Comparison of ENCODE assay signal across 13 cellular contexts in genomic region chr10:29243750-29244149, GRCh38. TPM values are rescaled to one million over a fixed set of nuclear protein-coding genes. Genes with fewer than 3 reads are reported as not detected.
DNase-seq lines count a peak whose midpoint lies in the region; ATAC-seq and TF ChIP-seq lines count a peak whose summit lies in the region.
"Had no signal": no experiment of that assay in that cellular context is flagged by ENCODE, and none has a peak within 500 bp of the region (broad histone marks: within the 10 kb centered on the region; RNA-seq: fewer than 3 reads in every experiment).

No MANE protein-coding gene starts in this region.

- TF ChIP-seq CTCF in OCI-LY1 (IDR thresholded peaks at IDR 0.05; ENCODE audit: low read length) (peak; percentile 37; the same call in 1 of the 2 replicates), prostate gland (IDR thresholded peaks at IDR 0.05) (no peak)

- POLR2A ChIA-PET in activated CD4-positive, alpha-beta T cell treated with anti-CD3 and anti-CD28 coated beads for 36 hours (lab: Charles Lee) = no interaction called here

- peaks cover 13% of the 10 kb centered on the region for H3K27me3 Mint-ChIP-seq in activated CD4-positive, alpha-beta T cell treated with anti-CD3 and anti-CD28 coated beads for 36 hours

- intact Hi-C loops in activated CD4-positive, alpha-beta T cell treated with anti-CD3 and anti-CD28 coated beads for 36 hours (cut with DNase I, micrococcal nuclease) = no loop called here
- intact Hi-C loops in prostate gland (cut with DNase I) = no loop called here

- no peak overlapping the region for H3K27ac ChIP-seq in OCI-LY1 (ENCODE audit: low read depth, low read length, poor library complexity, severe bottlenecking)
- H3K27ac ChIP-seq in prostate gland = no peak overlapping the region

- no peaks in the 10 kb centered on the region for H3K4me1 Mint-ChIP-seq in activated CD4-positive, alpha-beta T cell treated with anti-CD3 and anti-CD28 coated beads for 36 hours

- no peak overlapping the region for H3K27ac Mint-ChIP-seq in activated CD4-positive, alpha-beta T cell treated with anti-CD3 and anti-CD28 coated beads for 36 hours

- H3K4me3 ChIP-seq in OCI-LY1 (ENCODE audit: low read depth, low read length, poor library complexity, severe bottlenecking) (no peak overlapping the region), prostate gland (no peak overlapping the region)

- no peaks in the 10 kb centered on the region for H3K36me3 Mint-ChIP-seq in activated CD4-positive, alpha-beta T cell treated with anti-CD3 and anti-CD28 coated beads for 36 hours (ENCODE audit: low read depth)

- DNase-seq in DMS53 (lab: John Stamatoyannopoulos, UW) (peak; percentile 43), DMS53 treated with DMSO at 0.1 percent for 48 hours (lab: John Stamatoyannopoulos, UW; ENCODE audit: unreplicated experiment) (no peak), erythroblast (lab: John Stamatoyannopoulos, UW) (peak; percentile 13 to 44), renal cortical epithelial cell (ENCODE audit: low read depth) (peak; percentile 3), NCI-H2196 treated with DMSO at 0.1 percent for 48 hours (lab: John Stamatoyannopoulos, UW; ENCODE audit: unreplicated experiment) (no peak), prostate gland (ENCODE audit: low spot score) (no peak)
- no peak for DNase-seq in activated CD4-positive, alpha-beta T cell treated with anti-CD3 and anti-CD28 coated beads for 36 hours
- DNase-seq: activated CD4-positive, CD25-positive, alpha-beta regulatory T cell treated with anti-CD3 and anti-CD28 coated beads, Interleukin-2, amount 50 U/mL, for 72 hours; HCEC 1CT; occipital lobe had no signal

- 96% methylated on average over 1 of the region's 1 CpG for WGBS in prostate gland

- TF ChIP-seq POLR2A in erythroblast (IDR thresholded peaks at IDR 0.05; ENCODE audit: low read length) = no peak
- TF ChIP-seq POLR2A in prostate gland (IDR thresholded peaks at IDR 0.05) = no peak

- no peaks in the 10 kb centered on the region for H3K9me2 ChIP-seq in OCI-LY1 (ENCODE audit: low read depth, low read length)

- no peak overlapping the region for H3K9ac ChIP-seq in OCI-LY1 (ENCODE audit: low read length)

- no peak overlapping the region for H2AFZ ChIP-seq in OCI-LY1 (ENCODE audit: low read length)

- no peaks in the 10 kb centered on the region for H3K27me3 ChIP-seq in OCI-LY1 (ENCODE audit: insufficient read depth, low read length)
- no peaks in the 10 kb centered on the region for H3K27me3 ChIP-seq in prostate gland (replicated peaks; ENCODE audit: insufficient read depth)

- no peaks in the 10 kb centered on the region for H3K9me3 ChIP-seq in OCI-LY1 (ENCODE audit: low read length)
- no peaks in the 10 kb centered on the region for H3K9me3 ChIP-seq in prostate gland

- H3K4me3 Mint-ChIP-seq in activated CD4-positive, alpha-beta T cell treated with anti-CD3 and anti-CD28 coated beads for 36 hours = no peak overlapping the region

- H3K36me3 ChIP-seq in OCI-LY1 (ENCODE audit: insufficient read depth, low read length) = no peaks in the 10 kb centered on the region
- H3K36me3 ChIP-seq in prostate gland = no peaks in the 10 kb centered on the region

- no peaks in the 10 kb centered on the region for H4K20me1 ChIP-seq in OCI-LY1 (ENCODE audit: insufficient read depth, low read length)

- H3F3A ChIP-seq in OCI-LY1 (ENCODE audit: insufficient read depth, low read length) = no peaks in the 10 kb centered on the region

- no peaks in the 10 kb centered on the region for H3K79me2 ChIP-seq in OCI-LY1 (ENCODE audit: insufficient read depth, low read length)

- H3K4me2 ChIP-seq in OCI-LY1 (ENCODE audit: low read length) = no peak overlapping the region

- ATAC-seq in activated CD4-positive, alpha-beta T cell treated with anti-CD3 and anti-CD28 coated beads for 36 hours = no peak

- CTCF ChIA-PET in activated CD4-positive, alpha-beta T cell treated with anti-CD3 and anti-CD28 coated beads for 36 hours (lab: Charles Lee) = interaction anchor here (0.6 to 1.0 kb wide), 2 partner anchors 16 to 84 kb away, joined by 3 to 4 read pairs; no protein-coding TSS in a partner anchor

- H3K9me3 Mint-ChIP-seq in activated CD4-positive, alpha-beta T cell treated with anti-CD3 and anti-CD28 coated beads for 36 hours (ENCODE audit: low read depth) = no peaks in the 10 kb centered on the region

- no peaks in the 10 kb centered on the region for H3K4me1 ChIP-seq in OCI-LY1 (ENCODE audit: insufficient read depth, low read length, severe bottlenecking)
- no peaks in the 10 kb centered on the region for H3K4me1 ChIP-seq in prostate gland (replicated peaks)

RNA-seq across cellular contexts. Expression of gene LYZL1, which starts 45.1 kb away (rescaled TPM):
- not detected in 2 replicates for total RNA-seq in renal cortical epithelial cell
- not detected for total RNA-seq in activated CD4-positive, alpha-beta T cell treated with anti-CD3 and anti-CD28 coated beads for 36 hours
- 1 to 10 TPM in 1 of 2 donors, not detected in 1; 9.5 TPM for total RNA-seq in prostate gland
- total RNA-seq: HT1080, NCI-H460, occipital lobe had no signal

Comparison
In these comparisons a context has a peak if more than half of its experiments do, and no peak if none do; other contexts are left out.
1. DNase-seq: peak in DMS53 (single experiment), erythroblast (2 of 2) and renal cortical epithelial cell (single experiment); none in DMS53 treated with DMSO at 0.1 percent for 48 hours (single experiment), activated CD4-positive, alpha-beta T cell treated with anti-CD3 and anti-CD28 coated beads for 36 hours (single experiment), NCI-H2196 treated with DMSO at 0.1 percent for 48 hours (single experiment) and prostate gland (single experiment).